1 cellular context compared by ENCODE assay signal in the genomic region with DNA sequence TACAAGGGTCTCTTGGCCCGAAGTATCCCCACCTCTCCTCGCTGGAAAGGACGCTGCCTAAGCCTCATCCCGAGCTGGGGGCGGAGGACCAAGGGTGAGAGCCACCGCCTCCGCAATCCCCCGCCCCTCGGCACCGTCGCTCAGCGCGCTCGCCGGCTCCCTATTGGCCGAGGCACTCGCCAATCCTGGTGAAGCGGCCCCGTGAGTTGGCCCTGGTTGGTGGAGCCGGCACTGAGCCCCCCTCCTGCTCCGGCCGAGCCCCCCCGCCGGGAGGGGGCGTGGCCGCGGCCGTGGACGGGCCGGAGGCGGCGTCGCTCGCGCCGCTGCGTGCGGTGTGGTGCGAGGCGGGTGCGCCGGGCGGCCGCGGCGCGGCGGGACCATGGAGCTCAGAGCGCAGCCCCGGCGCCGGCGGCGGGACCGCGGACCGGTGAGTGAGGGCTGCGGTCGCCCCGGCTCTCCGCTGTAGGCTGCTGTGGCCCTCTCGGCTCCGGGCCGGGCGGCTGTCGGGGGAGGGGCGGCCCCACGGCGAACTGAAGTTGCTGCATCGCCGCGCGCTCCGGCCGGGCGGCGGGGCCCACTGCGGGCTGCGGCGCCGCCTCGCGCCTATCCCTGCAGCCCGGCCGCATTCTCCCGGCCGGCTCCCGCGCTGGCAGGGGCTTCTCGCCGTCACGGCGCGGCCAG.
TF ChIP-seq lines count a peak whose summit lies in the region.

A gene with protein sequence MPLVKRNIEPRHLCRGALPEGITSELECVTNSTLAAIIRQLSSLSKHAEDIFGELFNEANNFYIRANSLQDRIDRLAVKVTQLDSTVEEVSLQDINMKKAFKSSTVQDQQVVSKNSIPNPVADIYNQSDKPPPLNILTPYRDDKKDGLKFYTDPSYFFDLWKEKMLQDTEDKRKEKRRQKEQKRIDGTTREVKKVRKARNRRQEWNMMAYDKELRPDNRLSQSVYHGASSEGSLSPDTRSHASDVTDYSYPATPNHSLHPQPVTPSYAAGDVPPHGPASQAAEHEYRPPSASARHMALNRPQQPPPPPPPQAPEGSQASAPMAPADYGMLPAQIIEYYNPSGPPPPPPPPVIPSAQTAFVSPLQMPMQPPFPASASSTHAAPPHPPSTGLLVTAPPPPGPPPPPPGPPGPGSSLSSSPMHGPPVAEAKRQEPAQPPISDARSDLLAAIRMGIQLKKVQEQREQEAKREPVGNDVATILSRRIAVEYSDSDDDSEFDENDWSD (plus strand): TSS at position 291 of the 681 bp plus-strand sequence. CDS start 84,588 bp downstream, outside the sequence.

TF ChIP-seq in GM12878, 131 proteins besides CTCF, POLR2A, EP300 and RAD21:
- TF ChIP-seq KAT2A (conservative IDR thresholded peaks at IDR 0.05; ENCODE audit: control insufficient read depth, low read depth, low read length) (no peak), HSF1 (IDR thresholded peaks at IDR 0.05; ENCODE audit: low read depth, low read length) (no peak), SP1 (IDR thresholded peaks at IDR 0.05; ENCODE audit: low read depth, low read length) (peak; percentile 60), ZNF24 (IDR thresholded peaks at IDR 0.05) (no peak), EZH2 (IDR thresholded peaks at IDR 0.05; ENCODE audit: borderline replicate concordance, control insufficient read depth, low read depth, low read length) (no peak), PBX3 (IDR thresholded peaks at IDR 0.05; ENCODE audit: insufficient replicate concordance, low read depth, low read length) (peak; percentile 81), ZNF592 (IDR thresholded peaks at IDR 0.05) (no peak), TCF12 (IDR thresholded peaks at IDR 0.05; ENCODE audit: low read depth, low read length) (no peak), RFX5 (IDR thresholded peaks at IDR 0.05; ENCODE audit: low read depth, low read length) (no peak)
- TF ChIP-seq, protein P1, sequence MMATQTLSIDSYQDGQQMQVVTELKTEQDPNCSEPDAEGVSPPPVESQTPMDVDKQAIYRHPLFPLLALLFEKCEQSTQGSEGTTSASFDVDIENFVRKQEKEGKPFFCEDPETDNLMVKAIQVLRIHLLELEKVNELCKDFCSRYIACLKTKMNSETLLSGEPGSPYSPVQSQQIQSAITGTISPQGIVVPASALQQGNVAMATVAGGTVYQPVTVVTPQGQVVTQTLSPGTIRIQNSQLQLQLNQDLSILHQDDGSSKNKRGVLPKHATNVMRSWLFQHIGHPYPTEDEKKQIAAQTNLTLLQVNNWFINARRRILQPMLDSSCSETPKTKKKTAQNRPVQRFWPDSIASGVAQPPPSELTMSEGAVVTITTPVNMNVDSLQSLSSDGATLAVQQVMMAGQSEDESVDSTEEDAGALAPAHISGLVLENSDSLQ (IDR thresholded peaks at IDR 0.05) = peak; percentile 76
